Comparison of ENCODE assay signal across 9 cellular contexts in genomic region chr12:571795-572531, GRCh38.
DNase-seq lines count a peak whose midpoint lies in the region; ATAC-seq and TF ChIP-seq lines count a peak whose summit lies in the region.
"Had no signal": no experiment of that assay in that cellular context is flagged by ENCODE, and none has a peak within 500 bp of the region (broad histone marks: within the 10 kb centered on the region; RNA-seq: fewer than 3 reads in every experiment).

No MANE protein-coding gene starts in this region.

- H2BK120ac ChIP-seq in neuronal stem cell (ENCODE audit: low read depth, low read length), result no peak overlapping the region

- H2BK5ac ChIP-seq in neuronal stem cell (ENCODE audit: low read length), result no peak overlapping the region

- no peak for ATAC-seq in GM21390 (IDR thresholded peaks at IDR 0.05; ENCODE audit: unreplicated experiment)

- H3K27ac ChIP-seq in C4-2B, result peak overlapping the region; percentile 59
- H3K27ac ChIP-seq in neuronal stem cell (replicated peaks; ENCODE audit: low read length), result no peak overlapping the region

- TF ChIP-seq POLR2A in NB4 (IDR thresholded peaks at IDR 0.05; ENCODE audit: extremely low read depth, insufficient read length) (no peak), erythroblast (IDR thresholded peaks at IDR 0.05; ENCODE audit: low read length) (no peak)

- no peak overlapping the region for H2BK15ac ChIP-seq in neuronal stem cell (ENCODE audit: low read length)

- H3K4me2 ChIP-seq in neuronal stem cell (ENCODE audit: insufficient read depth, low read length, poor library complexity, severe bottlenecking), result no peak overlapping the region

- H3K36me3 ChIP-seq in neuronal stem cell (replicated peaks in 1 of 2; ENCODE audit: control insufficient read depth in 2 of 2, insufficient read depth in 2 of 2, low read length in 2 of 2), result no peaks in the 10 kb centered on the region

- no peaks in the 10 kb centered on the region for H3K79me1 ChIP-seq in neuronal stem cell (ENCODE audit: low read depth, low read length)

- TF ChIP-seq CTCF in C4-2B (conservative IDR thresholded peaks at IDR 0.05) (no peak), NB4 (IDR thresholded peaks at IDR 0.05; ENCODE audit: low read depth, low read length) (no peak), epithelial cell of esophagus (IDR thresholded peaks at IDR 0.05; ENCODE audit: insufficient read depth, low read depth, low read length, missing control alignments) (no peak)

- H3K27me3 ChIP-seq in neuronal stem cell (ENCODE audit: control insufficient read depth in 3 of 3, insufficient read depth in 3 of 3, low read depth in 1 of 3, low read length in 3 of 3), result peaks cover 0 to 20% (median 0%) of the 10 kb centered on the region in 3 experiments

- H3K18ac ChIP-seq in neuronal stem cell (ENCODE audit: low read length), result peak overlapping the region; percentile 29

- no peak overlapping the region for H2AK5ac ChIP-seq in neuronal stem cell (ENCODE audit: low read depth, low read length)

- H3K9me3 ChIP-seq in neuronal stem cell (replicated peaks in 1 of 2; ENCODE audit: control insufficient read depth in 2 of 2, insufficient read depth in 1 of 2, low read depth in 1 of 2, low read length in 2 of 2), result no peaks in the 10 kb centered on the region

- H3K4me1 ChIP-seq in neuronal stem cell (ENCODE audit: control insufficient read depth in 2 of 2, insufficient read depth in 1 of 2, low read depth in 1 of 2, low read length in 2 of 2), result peaks cover 8 to 9% of the 10 kb centered on the region in 2 donors

- no CpG with 5 or more reads among the region's 19 CpGs for WGBS in neuronal stem cell (ENCODE audit: extremely low coverage in 2 of 2, insufficient read length in 2 of 2, insufficient replicate concordance in 1 of 2), 2 donors

- no peak overlapping the region for H3K4ac ChIP-seq in neuronal stem cell (ENCODE audit: low read length)

- H3K14ac ChIP-seq in neuronal stem cell (ENCODE audit: low read length), result no peak overlapping the region

- H2AFZ ChIP-seq in neuronal stem cell (ENCODE audit: low read length), result no peak overlapping the region

- no peak overlapping the region for H2BK12ac ChIP-seq in neuronal stem cell (ENCODE audit: low read length)

- H3K9ac ChIP-seq in neuronal stem cell (ENCODE audit: low read depth, low read length, poor library complexity), result no peak overlapping the region

- DNase-seq in NB4 (ENCODE audit: low read depth) (peak; percentile 34), epithelial cell of esophagus (ENCODE audit: low read depth) (peak; percentile 32), neuronal stem cell (ENCODE audit: low spot score) (no peak), SHP77 (lab: John Stamatoyannopoulos, UW) (no peak), erythroblast (lab: John Stamatoyannopoulos, UW) (no peak), Kasumi-1 (lab: John Stamatoyannopoulos, UW) (no peak)
- DNase-seq: GF-D8 had no signal

- no peak overlapping the region for H3K23ac ChIP-seq in neuronal stem cell (ENCODE audit: low read depth, low read length, poor library complexity)

- H3K4me3 ChIP-seq in NB4 (ENCODE audit: low read depth, low read length) (no peak overlapping the region), epithelial cell of esophagus (ENCODE audit: low read length) (no peak overlapping the region), neuronal stem cell (ENCODE audit: low read length in 2 of 2) (no peak overlapping the region)

- no peak overlapping the region for H4K8ac ChIP-seq in neuronal stem cell (ENCODE audit: low read depth, low read length)

- H4K91ac ChIP-seq in neuronal stem cell (ENCODE audit: low read depth, low read length, poor library complexity), result no peak overlapping the region

Comparison
In these comparisons a context has a peak if more than half of its experiments do, and no peak if none do; other contexts are left out.
1. DNase-seq: peak in NB4 (single experiment) and epithelial cell of esophagus (single experiment); none in neuronal stem cell (single experiment), SHP77 (0 of 2), erythroblast (0 of 2) and Kasumi-1 (0 of 2).